22 cellular contexts compared by ENCODE assay signal in the genomic region with DNA sequence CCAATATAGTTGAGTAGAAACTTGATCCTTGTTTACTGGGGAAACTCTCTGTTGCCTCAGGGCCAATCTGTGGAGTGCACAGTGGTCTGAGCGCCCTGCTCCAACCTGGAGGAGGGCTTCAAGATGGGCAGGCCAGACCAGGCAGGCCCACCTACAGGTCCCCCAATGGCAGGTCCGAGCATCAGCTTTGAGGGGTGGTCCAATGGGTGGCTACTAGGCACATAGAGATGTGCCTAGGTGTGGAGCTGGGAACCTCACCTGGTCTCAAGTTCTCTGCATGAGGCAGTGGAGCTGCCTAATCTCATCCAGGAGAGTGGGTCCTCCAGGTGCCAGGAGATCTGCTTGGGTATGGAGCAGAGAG.
"Had no signal": no experiment of that assay in that cellular context is flagged by ENCODE, and none has a peak within 500 bp of the region (broad histone marks: within the 10 kb centered on the region; RNA-seq: fewer than 3 reads in every experiment).

No MANE protein-coding gene starts in this region.

- H3K36me3 Mint-ChIP-seq: stimulated activated memory B cell treated with anti-CD40 and anti-IgM and Interleukin-4, amounts not matched to agents 10 μg/mL and 1 μg/mL and 100 μg/mL, for 72 hours had no signal

- H3K27ac ChIP-seq: colonic mucosa, epithelial cell of prostate, gastroesophageal sphincter, left lung, lower lobe of right lung, ovary, sigmoid colon, skin epidermis, spleen, testis had no signal

- H3K27ac Mint-ChIP-seq: endodermal cell; nephron progenitor cell; stimulated activated memory B cell treated with anti-CD40 and anti-IgM and Interleukin-4, amounts not matched to agents 10 μg/mL and 1 μg/mL and 100 μg/mL, for 72 hours; type B pancreatic cell had no signal

- DNase-seq: effector CD8-positive, alpha-beta T cell; left lung; lower lobe of right lung; ovary; sigmoid colon; spleen; stimulated activated CD4-positive, alpha-beta T cell treated with anti-CD3 and anti-CD28 coated beads, Interleukin-4, amount 100 ng/mL, for 4 hours; stimulated activated naive CD8-positive, alpha-beta T cell treated with anti-CD3 and anti-CD28 coated beads, Interleukin-15, Interleukin-2, amounts not matched to agents 100 U/mL and 50 U/mL, for 24 hours; testis; tibial artery had no signal

- H3K27me3 ChIP-seq: colonic mucosa, gastroesophageal sphincter, heart left ventricle, left lung, ovary, sigmoid colon, spleen, testis, tibial artery had no signal

- H3K9me3 ChIP-seq: colonic mucosa, gastroesophageal sphincter, heart left ventricle, left lung, lower lobe of right lung, ovary, sigmoid colon, spleen, testis, tibial artery had no signal

- H3K9me3 Mint-ChIP-seq: dendritic cell treated with granulocyte-macrophage colony-stimulating factor and Interleukin-4, amounts not matched to agents 40 ng/mL and 50 ng/mL, for 4 days; stimulated activated memory B cell treated with anti-CD40 and anti-IgM and Interleukin-4, amounts not matched to agents 10 μg/mL and 1 μg/mL and 100 μg/mL, for 72 hours; type B pancreatic cell had no signal

- H3K4me1 ChIP-seq: colonic mucosa, left lung, lower lobe of right lung, testis had no signal

- H3K4me3 ChIP-seq: colonic mucosa, gastroesophageal sphincter, heart left ventricle, left lung, lower lobe of right lung, ovary, sigmoid colon, skin epidermis, spleen, testis, tibial artery had no signal

- H3K36me3 ChIP-seq: colonic mucosa, heart left ventricle, left lung, lower lobe of right lung, ovary, sigmoid colon, spleen, tibial artery had no signal

- ATAC-seq: esophagus mucosa; gastroesophageal sphincter; naive thymus-derived CD8-positive, alpha-beta T cell; stimulated activated memory B cell treated with anti-CD40 and anti-IgM and Interleukin-4, amounts not matched to agents 10 μg/mL and 1 μg/mL and 100 μg/mL, for 72 hours; stimulated activated naive CD8-positive, alpha-beta T cell treated with anti-CD3 and anti-CD28 coated beads, Interleukin-15, Interleukin-2, amounts not matched to agents 100 U/mL and 50 U/mL, for 24 hours had no signal

- H3K4me3 Mint-ChIP-seq: dendritic cell treated with granulocyte-macrophage colony-stimulating factor and Interleukin-4, amounts not matched to agents 40 ng/mL and 50 ng/mL, for 4 days; endodermal cell; naive thymus-derived CD8-positive, alpha-beta T cell; nephron progenitor cell; stimulated activated memory B cell treated with anti-CD40 and anti-IgM and Interleukin-4, amounts not matched to agents 10 μg/mL and 1 μg/mL and 100 μg/mL, for 72 hours; type B pancreatic cell had no signal

- H3K27me3 Mint-ChIP-seq: dendritic cell treated with granulocyte-macrophage colony-stimulating factor and Interleukin-4, amounts not matched to agents 40 ng/mL and 50 ng/mL, for 4 days; naive thymus-derived CD8-positive, alpha-beta T cell; type B pancreatic cell had no signal
